ENCODE assay signal across 15 cellular contexts in genomic region chr2:70448041-70448440, GRCh38.
DNase-seq lines count a peak whose midpoint lies in the region; ATAC-seq and TF ChIP-seq lines count a peak whose summit lies in the region.
"Had no signal": no experiment of that assay in that cellular context is flagged by ENCODE, and none has a peak within 500 bp of the region (broad histone marks: within the 10 kb centered on the region; RNA-seq: fewer than 3 reads in every experiment).

No MANE protein-coding gene starts in this region.

- TF ChIP-seq CTCF in right atrium auricular region (IDR thresholded peaks at IDR 0.05) (no peak), heart right ventricle (IDR thresholded peaks at IDR 0.05) (no peak), esophagus muscularis mucosa (IDR thresholded peaks at IDR 0.05) (no peak), spleen (IDR thresholded peaks at IDR 0.05 in 8 of 11, conservative IDR thresholded peaks at IDR 0.05 in 3 of 11) (no peak)

- H3K27me3 ChIP-seq in right atrium auricular region = no peaks in the 10 kb centered on the region
- H3K27me3 ChIP-seq in heart right ventricle = peaks cover 0 to 6% (median 0%) of the 10 kb centered on the region in 7 donors
- no peaks in the 10 kb centered on the region for H3K27me3 ChIP-seq in esophagus muscularis mucosa
- H3K27me3 ChIP-seq in spleen (replicated peaks in 1 of 7) = no peaks in the 10 kb centered on the region

- H3K9me3 ChIP-seq in right atrium auricular region (no peaks in the 10 kb centered on the region), heart right ventricle (no peaks in the 10 kb centered on the region), esophagus muscularis mucosa (no peaks in the 10 kb centered on the region), spleen (no peaks in the 10 kb centered on the region)

- TF ChIP-seq EP300 in esophagus muscularis mucosa (IDR thresholded peaks at IDR 0.05) = no peak

- H3K4me1 ChIP-seq in right atrium auricular region (no peaks in the 10 kb centered on the region), heart right ventricle (no peaks in the 10 kb centered on the region), esophagus muscularis mucosa (no peaks in the 10 kb centered on the region), spleen (no peaks in the 10 kb centered on the region)

- H3K4me3 ChIP-seq in right atrium auricular region (no peak overlapping the region), heart right ventricle (no peak overlapping the region), esophagus muscularis mucosa (no peak overlapping the region), spleen (no peak overlapping the region)

- H3K36me3 ChIP-seq in right atrium auricular region = no peaks in the 10 kb centered on the region
- no peaks in the 10 kb centered on the region for H3K36me3 ChIP-seq in heart right ventricle
- H3K36me3 ChIP-seq in esophagus muscularis mucosa = no peaks in the 10 kb centered on the region
- H3K36me3 ChIP-seq in spleen = peaks cover 0 to 26% (median 0%) of the 10 kb centered on the region in 6 donors

- TF ChIP-seq POLR2A in esophagus muscularis mucosa (IDR thresholded peaks at IDR 0.05; ENCODE audit: low read depth) = no peak
- TF ChIP-seq POLR2A in spleen (IDR thresholded peaks at IDR 0.05) = no peak

- ATAC-seq in heart right ventricle (no peak), HG03108 (IDR thresholded peaks at IDR 0.05; ENCODE audit: unreplicated experiment) (no peak)

- H3K27ac ChIP-seq in right atrium auricular region = no peak overlapping the region
- H3K27ac ChIP-seq in heart right ventricle = no peak overlapping the region
- no peak overlapping the region for H3K27ac ChIP-seq in esophagus muscularis mucosa (replicated peaks in 1 of 4)
- H3K27ac ChIP-seq in spleen = no peak overlapping the region

- 46 to 60% methylated on average over 4 of the region's 4 CpGs for WGBS in heart right ventricle, 2 donors
- WGBS in esophagus muscularis mucosa = 62% methylated on average over 4 of the region's 4 CpGs
- 61 to 81% (median 73%) methylated on average over 4 of the region's 4 CpGs for WGBS in spleen, 5 donors

- intact Hi-C loops in heart right ventricle (cut with DNase I) = no loop called here
- intact Hi-C loops in esophagus muscularis mucosa (cut with DNase I) = no loop called here
- intact Hi-C loops in spleen (cut with DNase I; ENCODE audit: low total_unique reads) = no loop called here

- DNase-seq in right atrium auricular region (ENCODE audit: low spot score) = peak; percentile 23
- no peak for DNase-seq in heart right ventricle
- peak; percentile 29 for DNase-seq in ecto neural progenitor cell (ENCODE audit: low spot score)
- DNase-seq in esophagus muscularis mucosa (ENCODE audit: extremely low spot score) = peak; percentile 86
- no peak for DNase-seq in spleen
- DNase-seq: C1 segment of cervical spinal cord; Calu3; CD4-positive, alpha-beta memory T cell; COR-L47; DMS53; DMS79 treated with DMSO at 0.1 percent for 48 hours; GF-D8; GOT3; HCEC 1CT had no signal

Comparison
In these comparisons a context has a peak if more than half of its experiments do, and no peak if none do; other contexts are left out.
1. DNase-seq: peak in right atrium auricular region (single experiment), ecto neural progenitor cell (single experiment) and esophagus muscularis mucosa (single experiment); none in heart right ventricle (0 of 2) and spleen (single experiment).